In genomic region chr9:70049236-70049635, GRCh38 we compare ENCODE assay signal across 9 cellular contexts. TPM values are rescaled to one million over a fixed set of nuclear protein-coding genes. Genes with fewer than 3 reads are reported as not detected.
A peak's percentile ranks its signal among the peaks of the same experiment; 100 is the strongest.
DNase-seq lines count a peak whose midpoint lies in the region; ATAC-seq lines count a peak whose summit lies in the region.
"Had no signal": no experiment of that assay in that cellular context is flagged by ENCODE, and none has a peak within 500 bp of the region (broad histone marks: within the 10 kb centered on the region; RNA-seq: fewer than 3 reads in every experiment).

No MANE protein-coding gene starts in this region.

- intact Hi-C loops in left cardiac atrium (cut with DNase I), result loop anchor here in 1 of 2 donors (10.0 kb wide), 1 partner anchor 46 kb away; no protein-coding TSS in a partner anchor

- peak overlapping the region; percentile 48 for H3K27ac ChIP-seq in subcutaneous abdominal adipose tissue (ENCODE audit: low read depth, low read length)

- peaks cover 0 to 5% (median 4%) of the 10 kb centered on the region in 5 donors for H3K27me3 ChIP-seq in subcutaneous abdominal adipose tissue (ENCODE audit: control insufficient read depth in 5 of 5, insufficient read depth in 4 of 5, low read length in 5 of 5)

- H3K4me1 ChIP-seq in subcutaneous abdominal adipose tissue (ENCODE audit: control insufficient read depth in 5 of 5, insufficient read depth in 5 of 5, low read length in 5 of 5), result peaks cover 5 to 51% (median 34%) of the 10 kb centered on the region in 5 donors

- no peaks in the 10 kb centered on the region for H3K36me3 ChIP-seq in subcutaneous abdominal adipose tissue (ENCODE audit: control insufficient read depth in 5 of 5, insufficient read depth in 5 of 5, low read length in 5 of 5)

- no peak overlapping the region for H3K9ac ChIP-seq in subcutaneous abdominal adipose tissue (ENCODE audit: low read length in 5 of 5)

- peak overlapping the region in 1 of 5 donors; percentile 40 for H3K4me3 ChIP-seq in subcutaneous abdominal adipose tissue (ENCODE audit: low read depth in 1 of 5, low read length in 5 of 5)

- peak; percentile 74 for DNase-seq in HCEC 1CT
- DNase-seq in amniotic epithelial cell (ENCODE audit: low read depth), result peak; percentile 82
- DNase-seq in left cardiac atrium, result peak; percentile 75
- no peak for DNase-seq in NCI-H510A (lab: John Stamatoyannopoulos, UW)
- no peak for DNase-seq in NCI-H1930 (lab: John Stamatoyannopoulos, UW)
- DNase-seq: activated effector memory CD4-positive, alpha-beta T cell treated with anti-CD3 and anti-CD28 coated beads, Interleukin-2, amount 50 U/mL, for 16 hours had no signal

- peak; percentile 58 to 59 for ATAC-seq in left cardiac atrium
- no peak for ATAC-seq in HG03378 (IDR thresholded peaks at IDR 0.05; ENCODE audit: unreplicated experiment)
- ATAC-seq in GM18858 (IDR thresholded peaks at IDR 0.05; ENCODE audit: unreplicated experiment), result no peak

- H3K9me3 ChIP-seq in subcutaneous abdominal adipose tissue (ENCODE audit: control insufficient read depth in 5 of 5, low read length in 5 of 5), result no peaks in the 10 kb centered on the region

RNA-seq across cellular contexts. Expression of gene MAMDC2, which starts 5.6 kb away (rescaled TPM):
- 10 to 100 TPM; 12.3 to 19.6 TPM for total RNA-seq in left cardiac atrium

Comparison
In these comparisons a context has a peak if more than half of its experiments do, and no peak if none do; other contexts are left out.
1. DNase-seq: peak in HCEC 1CT (single experiment), amniotic epithelial cell (single experiment) and left cardiac atrium (single experiment); none in NCI-H510A (single experiment) and NCI-H1930 (0 of 2).
2. ATAC-seq: peak in left cardiac atrium (2 of 2); none in HG03378 (single experiment) and GM18858 (single experiment).